Comparison of ENCODE assay signal across 1 cellular context in the genomic region with DNA sequence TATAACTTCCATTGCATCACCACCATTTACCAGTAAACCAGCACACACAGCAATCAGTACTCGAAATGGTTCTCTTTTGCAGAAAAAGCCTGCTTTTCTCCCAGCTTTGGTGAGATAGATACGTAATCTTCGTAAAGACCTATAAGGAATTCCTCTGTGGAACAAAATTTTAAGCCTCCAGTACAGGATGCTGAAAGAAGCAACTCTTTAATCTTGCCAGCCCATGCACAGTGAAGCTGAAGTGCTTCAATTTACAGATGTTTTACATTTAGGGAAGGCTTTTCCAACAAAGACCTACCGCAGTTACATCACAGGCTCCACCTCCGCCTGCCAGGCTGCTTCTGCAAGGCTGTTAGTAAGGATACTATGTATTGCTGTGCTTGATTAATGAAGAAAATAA.
A peak's percentile ranks its signal among the peaks of the same experiment; 100 is the strongest.
TF ChIP-seq lines count a peak whose summit lies in the region.

No MANE protein-coding gene starts in this region.

TF ChIP-seq in GM23338, 12 proteins besides CTCF, POLR2A, EP300 and RAD21:
- TF ChIP-seq POLR2AphosphoS5 (IDR thresholded peaks at IDR 0.05; ENCODE audit: low read depth) (no peak), EZH2 (IDR thresholded peaks at IDR 0.05; ENCODE audit: low read depth, unreplicated experiment) (peak; percentile 52)
TF ChIP-seq in GM23338: peak in this region for 1.
